23 cellular contexts compared by ENCODE assay signal in the genomic region with DNA sequence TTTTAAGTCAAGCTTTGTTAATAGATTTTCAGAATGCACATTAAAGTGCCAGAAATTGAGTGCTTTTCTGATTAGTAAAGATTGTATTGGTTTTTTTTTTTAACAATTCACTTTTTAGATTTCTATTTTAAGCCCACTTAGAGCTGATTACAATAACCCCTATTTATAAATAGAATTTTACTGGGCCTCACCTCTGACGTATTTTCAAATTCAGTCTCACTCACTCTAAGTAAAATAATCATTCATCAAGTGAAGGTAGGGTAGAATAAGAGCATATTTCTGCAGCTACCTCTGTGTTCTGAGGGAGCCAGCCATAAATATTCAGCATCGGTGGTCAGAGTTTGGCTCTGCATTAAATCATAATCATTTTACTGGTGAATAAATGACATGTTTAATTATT.
"Had no signal": no experiment of that assay in that cellular context is flagged by ENCODE, and none has a peak within 500 bp of the region (broad histone marks: within the 10 kb centered on the region; RNA-seq: fewer than 3 reads in every experiment).

No MANE protein-coding gene starts in this region.

- H3K27ac ChIP-seq: KMS-11, RWPE1, SJSA1, SK-N-MC had no signal

- H3K27me3 ChIP-seq: SJSA1 had no signal

- H3K4me2 ChIP-seq: KMS-11 had no signal

- H3K4me1 ChIP-seq: SJSA1 had no signal

- H3K4me3 ChIP-seq: K562, SJSA1, SK-N-MC had no signal

- H3K9me3 ChIP-seq: SJSA1 had no signal

- H3K36me3 ChIP-seq: SJSA1 had no signal

- H3K9ac ChIP-seq: KMS-11 had no signal

- DNase-seq: Kasumi-1; MM.1S; NCI-H1092 treated with DMSO at 0.1 percent for 48 hours; NCI-H1436; NCI-H187; NCI-H2029; NCI-H2081 treated with DMSO at 0.1 percent for 48 hours; NCI-H2171; NCI-H226; NCI-H446; NCI-H510A; NCI-H524 treated with DMSO at 0.1 percent for 48 hours; NCI-H69; NCI-H774; NK-92 treated with Interleukin-12 subunit alpha and Interleukin-12 subunit beta, amount 100 ng/mL, for 24 hours; PC-3; SIG-M5 had no signal

- ATAC-seq: K562, Panc1, PC-3 had no signal
